Comparison of ENCODE assay signal across 29 cellular contexts in the genomic region with DNA sequence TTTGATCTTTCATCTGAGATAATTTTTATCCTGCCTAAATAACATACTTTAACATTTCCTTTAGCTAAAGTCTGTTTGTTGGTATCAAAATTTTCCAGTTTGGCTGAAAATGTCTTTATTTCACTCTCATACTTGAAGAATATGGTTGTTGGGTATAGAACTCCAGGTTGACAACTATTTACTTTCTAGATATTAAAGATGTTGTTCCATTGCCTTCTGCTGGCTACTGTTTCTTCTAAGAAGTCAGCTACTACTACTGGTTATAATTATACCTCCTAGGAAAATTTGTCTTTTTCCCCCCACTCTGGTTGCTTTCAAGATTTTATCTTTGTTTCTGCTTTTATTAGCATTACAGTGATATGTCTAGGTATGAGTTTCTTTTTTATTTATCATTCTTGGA.
"Had no signal": no experiment of that assay in that cellular context is flagged by ENCODE, and none has a peak within 500 bp of the region (broad histone marks: within the 10 kb centered on the region; RNA-seq: fewer than 3 reads in every experiment).

No MANE protein-coding gene starts in this region.

- H2AFZ ChIP-seq: hepatocyte had no signal

- H3K4me3 ChIP-seq: colonic mucosa, coronary artery, dorsolateral prefrontal cortex, esophagus muscularis mucosa, esophagus squamous epithelium, gastrocnemius medialis, gastroesophageal sphincter, heart left ventricle, heart right ventricle, hepatocyte had no signal

- H3K36me3 ChIP-seq: colonic mucosa, esophagus muscularis mucosa, esophagus squamous epithelium, gastrocnemius medialis, gastroesophageal sphincter, heart left ventricle had no signal

- H3K27ac ChIP-seq: colonic mucosa, coronary artery, dorsolateral prefrontal cortex, epithelial cell of prostate, esophagus muscularis mucosa, esophagus squamous epithelium, foreskin keratinocyte, gastrocnemius medialis, gastroesophageal sphincter, heart left ventricle, heart right ventricle, hepatocyte had no signal

- H3K4me2 ChIP-seq: hepatocyte had no signal

- H3K9me3 Mint-ChIP-seq: dendritic cell treated with granulocyte-macrophage colony-stimulating factor and Interleukin-4, amounts not matched to agents 40 ng/mL and 50 ng/mL, for 4 days; effector memory CD8-positive, alpha-beta T cell had no signal

- DNase-seq: colonic mucosa; cortex of kidney; dermis blood vessel endothelial cell; dorsolateral prefrontal cortex; effector CD4-positive, alpha-beta T cell; effector CD8-positive, alpha-beta T cell; effector memory CD4-positive, alpha-beta T cell; effector memory CD8-positive, alpha-beta T cell; endodermal cell; erythroblast; esophagus squamous epithelium; foreskin fibroblast; foreskin keratinocyte; foreskin melanocyte; gastrocnemius medialis; glutamatergic neuron; head of caudate nucleus; heart left ventricle; heart right ventricle had no signal

- H3K27ac Mint-ChIP-seq: dendritic cell treated with granulocyte-macrophage colony-stimulating factor and Interleukin-4, amounts not matched to agents 40 ng/mL and 50 ng/mL, for 4 days; effector memory CD8-positive, alpha-beta T cell; endodermal cell had no signal

- H3K9me3 ChIP-seq: colonic mucosa, esophagus muscularis mucosa, esophagus squamous epithelium, gastrocnemius medialis, gastroesophageal sphincter had no signal

- ATAC-seq: effector memory CD8-positive, alpha-beta T cell; esophagus mucosa; foreskin keratinocyte; gastrocnemius medialis; gastroesophageal sphincter; heart left ventricle; heart right ventricle had no signal

- FAIRE-seq: endometrium, endothelial cell of umbilical vein, frontal cortex had no signal

- H3K27me3 Mint-ChIP-seq: dendritic cell treated with granulocyte-macrophage colony-stimulating factor and Interleukin-4, amounts not matched to agents 40 ng/mL and 50 ng/mL, for 4 days had no signal

- H3K4me3 Mint-ChIP-seq: dendritic cell treated with granulocyte-macrophage colony-stimulating factor and Interleukin-4, amounts not matched to agents 40 ng/mL and 50 ng/mL, for 4 days; effector memory CD8-positive, alpha-beta T cell; endodermal cell had no signal

- H3K4me1 ChIP-seq: colonic mucosa, esophagus muscularis mucosa, gastroesophageal sphincter had no signal

- H3K27me3 ChIP-seq: colonic mucosa, dorsolateral prefrontal cortex, esophagus muscularis mucosa, esophagus squamous epithelium, foreskin keratinocyte, gastrocnemius medialis, gastroesophageal sphincter, heart left ventricle, heart right ventricle, hepatocyte had no signal
